ENCODE assay signal across 12 cellular contexts in the genomic region with DNA sequence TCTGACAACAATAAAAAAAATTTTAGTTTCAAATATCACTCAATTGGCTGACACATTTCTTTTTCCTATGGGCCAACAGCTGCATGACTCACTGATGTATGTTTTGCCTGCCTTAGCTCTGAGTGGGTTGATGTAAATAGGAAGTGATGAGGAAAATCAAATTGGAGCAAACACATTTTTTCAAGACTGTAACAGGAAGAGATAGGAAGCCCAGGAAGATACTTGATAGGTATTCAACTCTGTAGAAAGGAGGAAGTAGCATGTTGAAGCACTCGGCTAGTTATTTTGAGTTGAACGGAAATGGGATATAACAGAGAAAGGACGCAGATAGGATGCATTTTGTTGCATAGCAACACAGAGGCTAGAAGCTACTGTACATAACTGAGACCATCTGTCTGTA.
DNase-seq lines count a peak whose midpoint lies in the region; ATAC-seq and TF ChIP-seq lines count a peak whose summit lies in the region.
"Had no signal": no experiment of that assay in that cellular context is flagged by ENCODE, and none has a peak within 500 bp of the region (broad histone marks: within the 10 kb centered on the region; RNA-seq: fewer than 3 reads in every experiment).

No MANE protein-coding gene starts in this region.

- no TSS peak for BruUV-seq in PC-9 (replicated peaks; lab: Mats Ljungman, UMichigan)

- intact Hi-C loops in PC-9 (cut with micrococcal nuclease; ENCODE audit: unreplicated experiment) = no loop called here
- intact Hi-C loops in activated T-helper 1 cell treated with anti-CD3 and anti-CD28 coated beads, Interleukin-12 subunit alpha, Interleukin-12 subunit beta, Interleukin-2, Interleukin-4 antibody, amounts not matched to agents 30 ng/mL and 10 ng/mL and 1 ng/mL, durations not matched to agents 14 hours and 24 hours and 36 hours (cut with micrococcal nuclease) = no loop called here

- H3K4me3 Mint-ChIP-seq in activated T-cell treated with anti-CD3 and anti-CD28 coated beads, Interleukin-2, amount 50 U/mL, for 72 hours = no peak overlapping the region
- H3K4me3 Mint-ChIP-seq in activated T-helper 1 cell treated with anti-CD3 and anti-CD28 coated beads, Interleukin-12 subunit alpha, Interleukin-12 subunit beta, Interleukin-2, Interleukin-4 antibody, amounts not matched to agents 30 ng/mL and 10 ng/mL and 1 ng/mL, durations not matched to agents 14 hours and 24 hours and 36 hours = no peak overlapping the region
- H3K4me3 Mint-ChIP-seq: activated naive CD4-positive, alpha-beta T cell treated with anti-CD3 and anti-CD28 coated beads, Interleukin-2, amount 50 U/mL, for 24 hours had no signal

- POLR2A ChIA-PET in PC-9 (lab: Charles Lee; ENCODE audit: unreplicated experiment) = no interaction called here

- no peak overlapping the region for H3K4me3 ChIP-seq in PC-9
- H3K4me3 ChIP-seq: thyroid gland had no signal

- no peaks in the 10 kb centered on the region for H3K36me3 Mint-ChIP-seq in activated T-cell treated with anti-CD3 and anti-CD28 coated beads, Interleukin-2, amount 50 U/mL, for 72 hours (ENCODE audit: insufficient read depth in 2 of 2)
- no peaks in the 10 kb centered on the region for H3K36me3 Mint-ChIP-seq in activated T-helper 1 cell treated with anti-CD3 and anti-CD28 coated beads, Interleukin-12 subunit alpha, Interleukin-12 subunit beta, Interleukin-2, Interleukin-4 antibody, amounts not matched to agents 30 ng/mL and 10 ng/mL and 1 ng/mL, durations not matched to agents 14 hours and 24 hours and 36 hours (ENCODE audit: low read depth)
- H3K36me3 Mint-ChIP-seq: activated naive CD4-positive, alpha-beta T cell treated with anti-CD3 and anti-CD28 coated beads, Interleukin-2, amount 50 U/mL, for 24 hours; naive thymus-derived CD8-positive, alpha-beta T cell had no signal

- H3K27ac ChIP-seq in PC-9 = peak overlapping the region; percentile 56
- H3K27ac ChIP-seq: thyroid gland had no signal

- CTCF ChIA-PET in PC-9 (lab: Charles Lee) = no interaction called here

- no peaks in the 10 kb centered on the region for H3K27me3 ChIP-seq in PC-9 (ENCODE audit: insufficient read depth, low read depth)
- H3K27me3 ChIP-seq: thyroid gland had no signal

- peak; percentile 36 to 43 for ATAC-seq in activated T-cell treated with anti-CD3 and anti-CD28 coated beads, Interleukin-2, amount 50 U/mL, for 72 hours (replicated peaks in 1 of 2)
- ATAC-seq in stimulated activated naive CD8-positive, alpha-beta T cell treated with anti-CD3 and anti-CD28 coated beads, Interleukin-15, Interleukin-2, amounts not matched to agents 100 U/mL and 50 U/mL, for 24 hours = peak; percentile 65
- ATAC-seq in GM19463 (IDR thresholded peaks at IDR 0.05; ENCODE audit: unreplicated experiment) = no peak

- peaks cover 6% of the 10 kb centered on the region for H3K4me1 Mint-ChIP-seq in activated T-cell treated with anti-CD3 and anti-CD28 coated beads, Interleukin-2, amount 50 U/mL, for 72 hours (ENCODE audit: low read depth)
- H3K4me1 Mint-ChIP-seq in activated T-helper 1 cell treated with anti-CD3 and anti-CD28 coated beads, Interleukin-12 subunit alpha, Interleukin-12 subunit beta, Interleukin-2, Interleukin-4 antibody, amounts not matched to agents 30 ng/mL and 10 ng/mL and 1 ng/mL, durations not matched to agents 14 hours and 24 hours and 36 hours (ENCODE audit: low read depth) = peaks cover 6% of the 10 kb centered on the region

- no peaks in the 10 kb centered on the region for H3K79me2 ChIP-seq in PC-9 (ENCODE audit: low read depth)

- H4K20me1 ChIP-seq in PC-9 (ENCODE audit: insufficient read depth) = no peaks in the 10 kb centered on the region

- H3K9me3 Mint-ChIP-seq in activated T-cell treated with anti-CD3 and anti-CD28 coated beads, Interleukin-2, amount 50 U/mL, for 72 hours = no peaks in the 10 kb centered on the region
- no peaks in the 10 kb centered on the region for H3K9me3 Mint-ChIP-seq in activated T-helper 1 cell treated with anti-CD3 and anti-CD28 coated beads, Interleukin-12 subunit alpha, Interleukin-12 subunit beta, Interleukin-2, Interleukin-4 antibody, amounts not matched to agents 30 ng/mL and 10 ng/mL and 1 ng/mL, durations not matched to agents 14 hours and 24 hours and 36 hours
- H3K9me3 Mint-ChIP-seq: activated naive CD4-positive, alpha-beta T cell treated with anti-CD3 and anti-CD28 coated beads, Interleukin-2, amount 50 U/mL, for 24 hours; naive thymus-derived CD8-positive, alpha-beta T cell had no signal

- no peak overlapping the region for H3K4me2 ChIP-seq in PC-9

- no peaks in the 10 kb centered on the region; the same call in 1 of the 2 replicates for H3K9me3 ChIP-seq in PC-9 (ENCODE audit: insufficient read depth, low read depth)
- H3K9me3 ChIP-seq: thyroid gland had no signal

- H3K4me1 ChIP-seq in PC-9 (replicated peaks; ENCODE audit: insufficient read depth) = peaks cover 16% of the 10 kb centered on the region
- H3K4me1 ChIP-seq: thyroid gland had no signal

- H3K27ac Mint-ChIP-seq in activated T-cell treated with anti-CD3 and anti-CD28 coated beads, Interleukin-2, amount 50 U/mL, for 72 hours = no peak overlapping the region
- H3K27ac Mint-ChIP-seq in activated T-helper 1 cell treated with anti-CD3 and anti-CD28 coated beads, Interleukin-12 subunit alpha, Interleukin-12 subunit beta, Interleukin-2, Interleukin-4 antibody, amounts not matched to agents 30 ng/mL and 10 ng/mL and 1 ng/mL, durations not matched to agents 14 hours and 24 hours and 36 hours = no peak overlapping the region
- H3K27ac Mint-ChIP-seq: activated naive CD4-positive, alpha-beta T cell treated with anti-CD3 and anti-CD28 coated beads, Interleukin-2, amount 50 U/mL, for 24 hours had no signal

- peaks cover 12% of the 10 kb centered on the region; the same call in 1 of the 2 replicates for H3F3A ChIP-seq in PC-9 (ENCODE audit: insufficient read depth, low read depth)

- peaks cover 10% of the 10 kb centered on the region for H3K27me3 Mint-ChIP-seq in activated T-cell treated with anti-CD3 and anti-CD28 coated beads, Interleukin-2, amount 50 U/mL, for 72 hours (ENCODE audit: low read depth)
- peaks cover 8% of the 10 kb centered on the region for H3K27me3 Mint-ChIP-seq in activated T-helper 1 cell treated with anti-CD3 and anti-CD28 coated beads, Interleukin-12 subunit alpha, Interleukin-12 subunit beta, Interleukin-2, Interleukin-4 antibody, amounts not matched to agents 30 ng/mL and 10 ng/mL and 1 ng/mL, durations not matched to agents 14 hours and 24 hours and 36 hours (ENCODE audit: insufficient read depth)

- no peaks in the 10 kb centered on the region for H3K36me3 ChIP-seq in PC-9 (ENCODE audit: low read depth)
- H3K36me3 ChIP-seq: thyroid gland had no signal

- H2AFZ ChIP-seq in PC-9 = no peak overlapping the region

- no peak for TF ChIP-seq CTCF in PC-9 (conservative IDR thresholded peaks at IDR 0.05)

- no peak for DNase-seq in activated T-cell treated with anti-CD3 and anti-CD28 coated beads, Interleukin-2, amount 50 U/mL, for 72 hours
- DNase-seq in activated T-cell treated with anti-CD3 and anti-CD28 coated beads, Interleukin-2, amount 50 U/mL, for 1 hour = no peak
- DNase-seq in PC-9 = peak; percentile 15 to 83
- peak; percentile 91 for DNase-seq in fibroblast of peridontal ligament (ENCODE audit: extremely low read depth)
- DNase-seq in stimulated activated naive CD8-positive, alpha-beta T cell treated with anti-CD3 and anti-CD28 coated beads, Interleukin-15, Interleukin-2, amounts not matched to agents 100 U/mL and 50 U/mL, for 24 hours = no peak
- DNase-seq in activated naive CD4-positive, alpha-beta T cell (lab: John Stamatoyannopoulos, UW) = no peak
- no peak for DNase-seq in activated T-helper 1 cell treated with anti-CD3 and anti-CD28 coated beads, Interleukin-12 subunit alpha, Interleukin-12 subunit beta, Interleukin-2, Interleukin-4 antibody, amounts not matched to agents 30 ng/mL and 10 ng/mL and 1 ng/mL, durations not matched to agents 14 hours and 24 hours and 36 hours (ENCODE audit: low spot score)
- DNase-seq: NCI-H510A, thyroid gland had no signal

- no peaks in the 10 kb centered on the region for H3K9me2 ChIP-seq in PC-9 (ENCODE audit: insufficient read depth)

Comparison
In these comparisons a context has a peak if more than half of its experiments do, and no peak if none do; other contexts are left out.
1. DNase-seq: peak in PC-9 (2 of 2) and fibroblast of peridontal ligament (single experiment); none in activated T-cell treated with anti-CD3 and anti-CD28 coated beads, Interleukin-2, amount 50 U/mL, for 72 hours (0 of 2), activated T-cell treated with anti-CD3 and anti-CD28 coated beads, Interleukin-2, amount 50 U/mL, for 1 hour (single experiment), stimulated activated naive CD8-positive, alpha-beta T cell treated with anti-CD3 and anti-CD28 coated beads, Interleukin-15, Interleukin-2, amounts not matched to agents 100 U/mL and 50 U/mL, for 24 hours (single experiment), activated naive CD4-positive, alpha-beta T cell (0 of 4) and activated T-helper 1 cell treated with anti-CD3 and anti-CD28 coated beads, Interleukin-12 subunit alpha, Interleukin-12 subunit beta, Interleukin-2, Interleukin-4 antibody, amounts not matched to agents 30 ng/mL and 10 ng/mL and 1 ng/mL, durations not matched to agents 14 hours and 24 hours and 36 hours (single experiment).